ENCODE assay signal across 6 cellular contexts in the genomic region with DNA sequence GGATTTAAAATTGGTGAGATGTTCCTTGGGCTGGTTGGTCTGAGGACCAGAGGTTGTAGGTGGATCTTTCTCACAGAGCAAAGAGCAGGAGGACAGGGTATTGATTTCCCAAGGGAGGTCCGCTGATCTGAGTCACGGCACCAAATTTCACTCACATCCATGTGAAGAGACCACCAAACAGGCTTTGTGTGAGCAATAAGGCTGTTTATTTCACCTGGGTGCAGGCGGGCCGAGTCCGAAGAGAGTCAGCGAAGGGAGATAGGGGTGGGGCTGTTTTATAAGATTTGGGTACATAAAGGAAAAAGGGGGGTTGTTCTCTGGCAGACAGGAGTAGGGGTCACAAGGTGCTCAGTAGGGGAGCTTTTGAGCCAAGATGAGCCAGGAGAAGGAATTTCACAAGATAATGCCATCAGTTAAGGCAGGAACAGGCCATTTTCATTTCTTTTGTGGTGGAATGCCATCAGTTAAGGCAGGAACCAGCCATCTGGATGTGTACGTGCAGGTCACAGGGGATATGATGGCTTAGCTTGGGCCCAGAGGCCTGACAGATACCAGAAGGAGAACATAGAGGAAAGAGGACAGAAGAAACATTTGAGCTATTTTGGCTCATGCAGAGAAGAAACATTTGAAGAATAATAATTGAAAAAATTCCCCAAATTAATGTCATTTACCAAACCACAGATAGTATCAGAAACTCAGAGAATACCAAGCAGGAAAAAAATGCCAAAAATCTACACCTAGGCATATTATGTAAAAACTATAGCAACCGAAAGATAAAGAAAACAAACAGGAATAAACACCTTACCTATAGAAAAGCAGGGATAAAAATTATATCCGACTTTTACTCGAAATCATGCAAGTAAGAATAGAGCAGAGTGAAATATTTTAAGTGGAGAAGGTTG.
DNase-seq lines count a peak whose midpoint lies in the region; ATAC-seq, FAIRE-seq and TF ChIP-seq lines count a peak whose summit lies in the region.
"Not testable (repeated sequence)": the region's sequence is repeated elsewhere in the genome, so short reads cannot be mapped to it uniquely, and the experiment has no call there.

No MANE protein-coding gene starts in this region.

- H3K27me3 Mint-ChIP-seq in GM23338 (ENCODE audit: insufficient read depth, low read depth, poor library complexity): peaks cover 11% of the 10 kb centered on the region
- not testable (repeated sequence) for H3K27me3 Mint-ChIP-seq in astrocyte (ENCODE audit: low read depth, unreplicated experiment)

- not testable (repeated sequence) for H3K36me3 Mint-ChIP-seq in GM23338 (ENCODE audit: low read depth); astrocyte (ENCODE audit: low read depth, unreplicated experiment)

- H4K20me1 ChIP-seq in GM23338 (replicated peaks; ENCODE audit: insufficient read depth); astrocyte (ENCODE audit: insufficient read depth, low read length): not testable (repeated sequence)

- not testable (repeated sequence) for H3K4me1 ChIP-seq in GM23338 (ENCODE audit: insufficient read depth); astrocyte (ENCODE audit: insufficient read depth, low read length); foreskin keratinocyte; mesendoderm (ENCODE audit: control insufficient read depth, low read depth, low read length)
- peaks cover 41% of the 10 kb centered on the region for H3K4me1 ChIP-seq in HUES6 (ENCODE audit: control insufficient read depth, insufficient read depth, low read length)

- H3K9me2 ChIP-seq in GM23338 (ENCODE audit: insufficient read depth): not testable (repeated sequence)

- not testable (repeated sequence) for H4K5ac ChIP-seq in mesendoderm (ENCODE audit: low read length)

- H3K9me3 ChIP-seq in HUES6 (ENCODE audit: control insufficient read depth, insufficient read depth, low read depth, low read length); astrocyte (ENCODE audit: insufficient read depth, low read depth, low read length): not testable (repeated sequence)

- peak overlapping the region; percentile 96 for H3K27ac ChIP-seq in GM23338 (ENCODE audit: low read depth)
- H3K27ac ChIP-seq in HUES6 (ENCODE audit: low read depth, low read length): peak overlapping the region; percentile 85
- H3K27ac ChIP-seq in astrocyte (ENCODE audit: low read depth, low read length); foreskin keratinocyte: not testable (repeated sequence)
- H3K27ac ChIP-seq in mesendoderm (ENCODE audit: low read depth, low read length): peak overlapping the region; percentile 90

- not testable (repeated sequence) for H3F3A ChIP-seq in GM23338 (replicated peaks; ENCODE audit: low read depth)

- ATAC-seq in GM23338: peak; percentile 67
- peak; percentile 61 for ATAC-seq in foreskin keratinocyte

- H3K18ac ChIP-seq in mesendoderm (ENCODE audit: low read length): peak overlapping the region; percentile 97

- not testable (repeated sequence) for H2AFZ ChIP-seq in GM23338; astrocyte (ENCODE audit: low read depth, low read length)

- H2AK5ac ChIP-seq in mesendoderm (ENCODE audit: low read length): not testable (repeated sequence)

- H2BK15ac ChIP-seq in mesendoderm (replicated peaks; ENCODE audit: low read depth): not testable (repeated sequence)

- H3K27ac Mint-ChIP-seq in GM23338 (peak overlapping the region; percentile 95), astrocyte (ENCODE audit: unreplicated experiment) (peak overlapping the region; percentile 42)

- H3K56ac ChIP-seq in mesendoderm (ENCODE audit: low read length): peak overlapping the region; percentile 83

- not testable (repeated sequence) for H3K23ac ChIP-seq in mesendoderm (ENCODE audit: low read length)

- not testable (repeated sequence) for H3K9me3 Mint-ChIP-seq in GM23338; astrocyte (ENCODE audit: unreplicated experiment)

- H3K4me3 ChIP-seq in GM23338 (peak overlapping the region; percentile 94), HUES6 (ENCODE audit: low read depth, low read length) (peak overlapping the region; percentile 52), iPS-11a (ENCODE audit: low read depth, low read length) (peak overlapping the region; percentile 56)
- H3K4me3 ChIP-seq in astrocyte (ENCODE audit: insufficient read depth, low read depth, low read length); mesendoderm (ENCODE audit: low read length): not testable (repeated sequence)

- no CpG with 5 or more reads among the region's 10 CpGs for WGBS in mesendoderm (ENCODE audit: extremely low coverage, insufficient coverage, low lambda C conversion rate)

- H2BK5ac ChIP-seq in mesendoderm (ENCODE audit: low read length): not testable (repeated sequence)

- not testable (repeated sequence) for TF ChIP-seq CTCF in GM23338 (conservative IDR thresholded peaks at IDR 0.05; ENCODE audit: low read depth in 2 of 2); astrocyte (IDR thresholded peaks at IDR 0.05; ENCODE audit: insufficient read depth, low read depth, low read length); foreskin keratinocyte (conservative IDR thresholded peaks at IDR 0.05)

- H3K4ac ChIP-seq in mesendoderm (ENCODE audit: low read depth, low read length): not testable (repeated sequence)

- H3K79me2 ChIP-seq in GM23338 (replicated peaks; ENCODE audit: insufficient read depth) (peaks cover 49% of the 10 kb centered on the region), mesendoderm (ENCODE audit: control insufficient read depth, insufficient read depth, low read length) (peaks cover 25% of the 10 kb centered on the region)
- H3K79me2 ChIP-seq in astrocyte (ENCODE audit: insufficient read depth, low read length): not testable (repeated sequence)

- not testable (repeated sequence) for H4K8ac ChIP-seq in mesendoderm (ENCODE audit: low read depth, low read length)

- not testable (repeated sequence) for H3K79me1 ChIP-seq in mesendoderm (ENCODE audit: low read length)

- not testable (repeated sequence) for H3K4me3 Mint-ChIP-seq in GM23338
- peak overlapping the region; percentile 63 for H3K4me3 Mint-ChIP-seq in astrocyte (ENCODE audit: unreplicated experiment)

- peak overlapping the region; percentile 67 for H3K9ac ChIP-seq in HUES6 (ENCODE audit: low read length)
- not testable (repeated sequence) for H3K9ac ChIP-seq in astrocyte (ENCODE audit: low read length)
- peak overlapping the region; percentile 50 for H3K9ac ChIP-seq in mesendoderm (ENCODE audit: low read length)

- H3K36me3 ChIP-seq in GM23338 (ENCODE audit: insufficient read depth): peaks cover 25% of the 10 kb centered on the region
- peaks cover 41% of the 10 kb centered on the region for H3K36me3 ChIP-seq in HUES6 (ENCODE audit: control insufficient read depth, insufficient read depth, low read length)
- not testable (repeated sequence) for H3K36me3 ChIP-seq in astrocyte (ENCODE audit: insufficient read depth, low read length); mesendoderm (ENCODE audit: control insufficient read depth, insufficient read depth, low read length)

- H3K4me1 Mint-ChIP-seq in GM23338: peaks cover 18% of the 10 kb centered on the region
- H3K4me1 Mint-ChIP-seq in astrocyte (ENCODE audit: low read depth, unreplicated experiment): not testable (repeated sequence)

- FAIRE-seq in astrocyte (lab: Jason Lieb, UNC): not testable (repeated sequence)

- peak overlapping the region; percentile 84 for H3K4me2 ChIP-seq in GM23338
- H3K4me2 ChIP-seq in astrocyte (ENCODE audit: low read length); mesendoderm (ENCODE audit: low read length): not testable (repeated sequence)

- not testable (repeated sequence) for H3K27me3 ChIP-seq in GM23338 (ENCODE audit: insufficient read depth); HUES6 (ENCODE audit: control insufficient read depth, insufficient read depth, low read length); astrocyte (ENCODE audit: insufficient read depth, low read length); foreskin keratinocyte; mesendoderm (ENCODE audit: insufficient read depth, low read length, poor library complexity)

- DNase-seq in GM23338 (ENCODE audit: low spot score) (peak; percentile 65), mesendoderm (peak; percentile 67)
- not testable (repeated sequence) for DNase-seq in astrocyte (ENCODE audit: low read depth); foreskin keratinocyte

- not testable (repeated sequence) for H2BK120ac ChIP-seq in mesendoderm (ENCODE audit: low read depth, low read length)

TF ChIP-seq in GM23338, 12 proteins besides CTCF, POLR2A, EP300 and RAD21:
- peak; percentile 78 for TF ChIP-seq POLR2AphosphoS5 (IDR thresholded peaks at IDR 0.05; ENCODE audit: low read depth)
- TF ChIP-seq NANOG (IDR thresholded peaks at IDR 0.05; ENCODE audit: borderline replicate concordance): peak; percentile 91
- TF ChIP-seq CREB1 (CRISPR knock-in tag; IDR thresholded peaks at IDR 0.05; ENCODE audit: low read depth): 0 out of 2 replicates have a peak, but pooled peaks have one; percentile 23
